8 cellular contexts compared by ENCODE assay signal in genomic region chr2:241272722-241273551, GRCh38. TPM values are rescaled to one million over a fixed set of nuclear protein-coding genes. Genes with fewer than 3 reads are reported as not detected.
DNase-seq lines count a peak whose midpoint lies in the region; ATAC-seq, FAIRE-seq and TF ChIP-seq lines count a peak whose summit lies in the region.

No MANE protein-coding gene starts in this region.

- H3K27me3 Mint-ChIP-seq in GM23338 (ENCODE audit: insufficient read depth, low read depth, poor library complexity) = peaks cover 12% of the 10 kb centered on the region

- no peaks in the 10 kb centered on the region for H3K9me3 ChIP-seq in mucosa of stomach (ENCODE audit: control insufficient read depth, low read length)

- H3K36me3 Mint-ChIP-seq in GM23338 (ENCODE audit: low read depth) = peaks cover 11% of the 10 kb centered on the region
- H3K36me3 Mint-ChIP-seq in stimulated activated effector memory CD8-positive, alpha-beta T cell treated with anti-CD3 and anti-CD28 coated beads, Interleukin-12 subunit alpha, Interleukin-12 subunit beta, amount 100 ng/mL, for 72 hours = peaks cover 33% of the 10 kb centered on the region

- TF ChIP-seq CTCF in GM23338 (conservative IDR thresholded peaks at IDR 0.05; ENCODE audit: low read depth in 2 of 2) = no peak
- no peak for TF ChIP-seq CTCF in D721Med (IDR thresholded peaks at IDR 0.05; ENCODE audit: insufficient read depth, missing control alignments)

- H3K27ac ChIP-seq in GM23338 (ENCODE audit: low read depth) = 0 out of 2 replicates have a peak overlapping the region, but pooled peaks have one; percentile 63

- H3K36me3 ChIP-seq in GM23338 (ENCODE audit: insufficient read depth) = no peaks in the 10 kb centered on the region
- peaks cover under 1% of the 10 kb centered on the region for H3K36me3 ChIP-seq in mucosa of stomach (ENCODE audit: control insufficient read depth, insufficient read depth, low read length)

- H3K4me3 ChIP-seq in GM23338 (peak overlapping the region; percentile 72), mucosa of stomach (ENCODE audit: low read length) (no peak overlapping the region)

- H3K4me3 Mint-ChIP-seq in GM23338 = peak overlapping the region; percentile 74
- H3K4me3 Mint-ChIP-seq in stimulated activated effector memory CD8-positive, alpha-beta T cell treated with anti-CD3 and anti-CD28 coated beads, Interleukin-12 subunit alpha, Interleukin-12 subunit beta, amount 100 ng/mL, for 72 hours = peak overlapping the region; percentile 81

- H3K27ac Mint-ChIP-seq in GM23338 = no peak overlapping the region
- peak overlapping the region; percentile 86 for H3K27ac Mint-ChIP-seq in stimulated activated effector memory CD8-positive, alpha-beta T cell treated with anti-CD3 and anti-CD28 coated beads, Interleukin-12 subunit alpha, Interleukin-12 subunit beta, amount 100 ng/mL, for 72 hours

- DNase-seq in GM04503 (ENCODE audit: low read depth) (peak; percentile 21), GM23338 (ENCODE audit: low spot score) (peak; percentile 64), NCI-H226 (peak; percentile 67), activated T-cell treated with anti-CD3 and anti-CD28 coated beads for 1 hour (ENCODE audit: low read depth) (peak; percentile 29), erythroblast (lab: John Stamatoyannopoulos, UW) (peak; percentile 76 to 86), D721Med (ENCODE audit: insufficient read length, low spot score) (no peak)
- DNase-seq in stimulated activated effector memory CD8-positive, alpha-beta T cell treated with anti-CD3 and anti-CD28 coated beads, Interleukin-12 subunit alpha, Interleukin-12 subunit beta, amount 100 ng/mL, for 72 hours (ENCODE audit: low spot score in 2 of 2) = peak; percentile 42 to 73

- H3K4me1 Mint-ChIP-seq in GM23338 = peaks cover 37% of the 10 kb centered on the region
- H3K4me1 Mint-ChIP-seq in stimulated activated effector memory CD8-positive, alpha-beta T cell treated with anti-CD3 and anti-CD28 coated beads, Interleukin-12 subunit alpha, Interleukin-12 subunit beta, amount 100 ng/mL, for 72 hours = peaks cover 63% of the 10 kb centered on the region

- H3K4me1 ChIP-seq in GM23338 (ENCODE audit: insufficient read depth) (peaks cover 16% of the 10 kb centered on the region), mucosa of stomach (ENCODE audit: control insufficient read depth, insufficient read depth, low read length) (peaks cover 34% of the 10 kb centered on the region)

- no peaks in the 10 kb centered on the region for H3K9me3 Mint-ChIP-seq in GM23338
- H3K9me3 Mint-ChIP-seq in stimulated activated effector memory CD8-positive, alpha-beta T cell treated with anti-CD3 and anti-CD28 coated beads, Interleukin-12 subunit alpha, Interleukin-12 subunit beta, amount 100 ng/mL, for 72 hours = peaks cover 9% of the 10 kb centered on the region

- H3K4me2 ChIP-seq in GM23338 = peak overlapping the region; percentile 90

- peaks cover 93% of the 10 kb centered on the region for H3K79me2 ChIP-seq in GM23338 (replicated peaks; ENCODE audit: insufficient read depth)

- 0 out of 2 replicates have a peak, but pooled peaks cover 3% of the 10 kb centered on the region for H3F3A ChIP-seq in GM23338 (replicated peaks; ENCODE audit: low read depth)

- FAIRE-seq in D721Med (lab: Jason Lieb, UNC) = no peak

- H2AFZ ChIP-seq in GM23338 = no peak overlapping the region

- peaks cover 51% of the 10 kb centered on the region for H4K20me1 ChIP-seq in GM23338 (replicated peaks; ENCODE audit: insufficient read depth)

- no peak for TF ChIP-seq POLR2A in erythroblast (IDR thresholded peaks at IDR 0.05; ENCODE audit: low read length)

- peak; percentile 75 for ATAC-seq in GM23338
- ATAC-seq in stimulated activated effector memory CD8-positive, alpha-beta T cell treated with anti-CD3 and anti-CD28 coated beads, Interleukin-12 subunit alpha, Interleukin-12 subunit beta, amount 100 ng/mL, for 72 hours = peak; percentile 84

- H3K9ac ChIP-seq in mucosa of stomach (ENCODE audit: low read length) = peak overlapping the region; percentile 69

- H3K27me3 ChIP-seq in GM23338 (ENCODE audit: insufficient read depth) = no peaks in the 10 kb centered on the region
- H3K27me3 ChIP-seq in mucosa of stomach (ENCODE audit: control insufficient read depth, insufficient read depth, low read length) = no peaks in the 10 kb centered on the region

- H3K9me2 ChIP-seq in GM23338 (ENCODE audit: insufficient read depth) = no peaks in the 10 kb centered on the region

TF ChIP-seq in GM23338, 12 proteins besides CTCF, POLR2A, EP300 and RAD21:
- TF ChIP-seq CREB1 (CRISPR knock-in tag; IDR thresholded peaks at IDR 0.05; ENCODE audit: low read depth) (peak; percentile 63; the same call in 1 of the 2 replicates), POLR2AphosphoS5 (IDR thresholded peaks at IDR 0.05; ENCODE audit: low read depth) (peak; percentile 54; the same call in 1 of the 2 replicates), ZNF114 (CRISPR knock-in tag; IDR thresholded peaks at IDR 0.05) (no peak)

RNA-seq across cellular contexts. Expression of gene HDLBP, which starts 42.5 kb away (rescaled TPM):
- total RNA-seq in GM23338 (2014; rRNA removed; shearing (Covaris generic)) = 306 and 312 TPM in 2 replicates
- 218 and 230 TPM in 2 replicates for polyA plus RNA-seq in GM23338 (2016; fragmentation: Nextera tagmentation; extraction: Ambion mirVana)

RNA-seq across cellular contexts. Expression of gene SEPTIN2, which starts 42.8 kb away (rescaled TPM):
- 370 and 393 TPM in 2 replicates for total RNA-seq in GM23338 (2014; rRNA removed; shearing (Covaris generic))
- 204 and 227 TPM in 2 replicates for polyA plus RNA-seq in GM23338 (2016; fragmentation: Nextera tagmentation; extraction: Ambion mirVana)
